In genomic region chr14:24146978-24147760, GRCh38 we compare ENCODE assay signal across 1 cellular context.
TF ChIP-seq lines count a peak whose summit lies in the region.

RNF31 (plus strand) TSS chr14:24147498; CDS start chr14:24147699, 201 bp downstream.

TF ChIP-seq in H1, 55 proteins besides CTCF, POLR2A, EP300 and RAD21 (continued from another document):
- TF ChIP-seq E2F6 (IDR thresholded peaks at IDR 0.05) (no peak), NRF1 (IDR thresholded peaks at IDR 0.05; ENCODE audit: low read depth, low read length) (no peak), SIRT6 (IDR thresholded peaks at IDR 0.05; ENCODE audit: low read length) (no peak), RBBP5 (IDR thresholded peaks at IDR 0.05; ENCODE audit: borderline replicate concordance, low read depth, low read length) (no peak), MAX (IDR thresholded peaks at IDR 0.05) (no peak), CHD7 (IDR thresholded peaks at IDR 0.05; ENCODE audit: insufficient replicate concordance, low read length) (no peak), SAP30 (IDR thresholded peaks at IDR 0.05; ENCODE audit: insufficient read depth, insufficient replicate concordance, low read length) (no peak), SP1 (IDR thresholded peaks at IDR 0.05; ENCODE audit: low read depth, low read length) (peak; percentile 54; the same call in 1 of the 2 replicates), NANOG (IDR thresholded peaks at IDR 0.05; ENCODE audit: insufficient read depth, low read depth, low read length, poor library complexity, severe bottlenecking) (no peak), TCF12 (IDR thresholded peaks at IDR 0.05; ENCODE audit: low read depth, low read length) (no peak), TAF1 (IDR thresholded peaks at IDR 0.05; ENCODE audit: low read depth, low read length) (0 out of 2 replicates have a peak, but pooled peaks have one; percentile 8), BCL11A (IDR thresholded peaks at IDR 0.05; ENCODE audit: low read depth in 2 of 2, low read length in 2 of 2) (no peak), CTBP2 (IDR thresholded peaks at IDR 0.05; ENCODE audit: borderline replicate concordance, insufficient read depth, insufficient read length, low read length) (no peak), RFX5 (IDR thresholded peaks at IDR 0.05; ENCODE audit: borderline replicate concordance, low read depth, low read length) (no peak), KDM5A (IDR thresholded peaks at IDR 0.05; ENCODE audit: low read length) (no peak), FOSL1 (IDR thresholded peaks at IDR 0.05; ENCODE audit: insufficient read depth, low read depth, low read length) (no peak), TEAD4 (IDR thresholded peaks at IDR 0.05; ENCODE audit: low read depth, low read length) (no peak), KDM4A (IDR thresholded peaks at IDR 0.05; ENCODE audit: low read depth, low read length, severe bottlenecking) (peak; percentile 69), EGR1 (IDR thresholded peaks at IDR 0.05; ENCODE audit: borderline replicate concordance, low read depth, low read length) (no peak), CREB1 (IDR thresholded peaks at IDR 0.05) (no peak), CEBPB (IDR thresholded peaks at IDR 0.05; ENCODE audit: low read depth, low read length) (no peak), CHD2 (IDR thresholded peaks at IDR 0.05; ENCODE audit: low read length) (no peak), BRCA1 (IDR thresholded peaks at IDR 0.05; ENCODE audit: low read depth, low read length) (no peak), TBP (IDR thresholded peaks at IDR 0.05; ENCODE audit: low read depth, low read length) (no peak), POU5F1 (IDR thresholded peaks at IDR 0.05; ENCODE audit: low read depth, low read length) (no peak), POLR2AphosphoS5 (IDR thresholded peaks at IDR 0.05; ENCODE audit: low read depth, low read length) (no peak; the same call in 1 of the 2 replicates), PHF8 (conservative IDR thresholded peaks at IDR 0.05; ENCODE audit: low read depth, low read length) (peak; percentile 34; the same call in 1 of the 2 replicates), BACH1 (IDR thresholded peaks at IDR 0.05; ENCODE audit: low read length) (no peak), CBX5 (IDR thresholded peaks at IDR 0.05; ENCODE audit: low read depth, low read length) (no peak), ATF3 (IDR thresholded peaks at IDR 0.05; ENCODE audit: insufficient read depth, low read depth, low read length) (no peak), RNF2 (IDR thresholded peaks at IDR 0.05; ENCODE audit: borderline replicate concordance, low read depth, low read length, missing control alignments, poor library complexity, severe bottlenecking) (no peak), SP2 (IDR thresholded peaks at IDR 0.05; ENCODE audit: low read length) (no peak), USF2 (IDR thresholded peaks at IDR 0.05; ENCODE audit: low read length) (no peak), SUZ12 (IDR thresholded peaks at IDR 0.05; ENCODE audit: low read length) (no peak)
TF ChIP-seq in H1: peak in this region for 6.
